13 cellular contexts compared by ENCODE assay signal in the genomic region with DNA sequence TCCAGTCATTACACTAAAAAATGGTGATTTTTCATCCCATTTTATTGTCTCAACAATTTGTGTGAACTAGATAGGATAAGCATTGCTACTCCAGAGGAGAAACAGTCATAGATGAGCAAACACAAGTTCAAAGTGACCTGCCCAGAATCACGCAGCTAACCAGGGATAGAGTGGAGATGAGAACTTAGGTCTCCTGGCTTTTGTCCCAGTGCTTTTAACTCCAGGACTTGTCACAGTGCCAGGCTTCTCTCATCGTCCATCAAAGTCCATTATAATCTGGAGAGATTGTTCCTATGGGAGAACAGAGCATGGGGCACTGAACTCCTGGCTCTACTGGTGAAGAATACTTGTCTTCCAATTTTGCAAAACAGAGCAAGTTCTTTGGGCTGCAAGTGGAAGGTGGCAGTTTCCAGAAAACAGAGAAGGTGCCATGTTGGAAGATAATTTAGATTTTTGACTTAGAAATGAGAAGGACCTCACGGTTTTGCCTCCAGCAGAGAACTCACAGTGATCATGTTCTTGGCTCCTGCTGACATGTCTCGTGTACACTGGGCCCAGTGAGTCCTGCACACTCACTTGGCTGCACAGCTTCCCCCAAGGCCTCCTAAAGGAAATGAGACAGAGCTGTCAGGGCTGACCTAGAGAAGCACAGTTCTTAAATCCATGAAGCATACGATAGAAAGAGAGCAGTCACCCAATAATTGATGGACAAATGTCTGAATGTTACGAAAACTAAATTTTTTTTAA.
DNase-seq lines count a peak whose midpoint lies in the region; ATAC-seq and TF ChIP-seq lines count a peak whose summit lies in the region.
"Had no signal": no experiment of that assay in that cellular context is flagged by ENCODE, and none has a peak within 500 bp of the region (broad histone marks: within the 10 kb centered on the region; RNA-seq: fewer than 3 reads in every experiment).

No MANE protein-coding gene starts in this region.

- no peak overlapping the region for H3K9ac ChIP-seq in BLaER1 treated with 17β-estradiol and CSF1 and Interleukin-3, amounts not matched to agents 10 nM and 100 nM

- peaks cover 11 to 16% (median 12%) of the 10 kb centered on the region in 11 experiments for H3K9me3 ChIP-seq in BLaER1 treated with 17β-estradiol and CSF1 and Interleukin-3, amounts not matched to agents 10 nM and 100 nM (replicated peaks in 1 of 11)

- peak overlapping the region in 7 of 11 experiments; percentile 6 to 76 (median 38); a peak in 10 of 22 replicates for H3K4me2 ChIP-seq in BLaER1 treated with 17β-estradiol and CSF1 and Interleukin-3, amounts not matched to agents 10 nM and 100 nM

- H3K9me3 Mint-ChIP-seq in HFFc6 = peaks cover 9% of the 10 kb centered on the region

- H3K27ac Mint-ChIP-seq in HFFc6 = no peak overlapping the region
- H3K27ac Mint-ChIP-seq: naive thymus-derived CD8-positive, alpha-beta T cell; T-helper 17 cell had no signal

- no peak overlapping the region for H3K4me3 ChIP-seq in BLaER1 treated with 17β-estradiol and CSF1 and Interleukin-3, amounts not matched to agents 10 nM and 100 nM

- H3K27me3 Mint-ChIP-seq in HFFc6 (ENCODE audit: insufficient read depth) = peaks cover 2% of the 10 kb centered on the region

- intact Hi-C loops in left cardiac atrium (cut with DNase I) = no loop called here

- H3K36me3 ChIP-seq in BLaER1 treated with 17β-estradiol and CSF1 and Interleukin-3, amounts not matched to agents 10 nM and 100 nM = no peaks in the 10 kb centered on the region; a peak in 1 of 22 replicates

- ATAC-seq in left cardiac atrium = peak; percentile 17 to 21
- ATAC-seq in HG02623 (IDR thresholded peaks at IDR 0.05; ENCODE audit: unreplicated experiment) = no peak
- ATAC-seq in esophagus mucosa = no peak
- ATAC-seq in GM18909 (IDR thresholded peaks at IDR 0.05; ENCODE audit: poor library complexity, unreplicated experiment) = no peak
- ATAC-seq: naive thymus-derived CD8-positive, alpha-beta T cell; Panc1; T-helper 17 cell had no signal

- no peak overlapping the region for H3K27ac ChIP-seq in BLaER1 treated with 17β-estradiol and CSF1 and Interleukin-3, amounts not matched to agents 10 nM and 100 nM

- peaks cover 53 to 87% (median 69%) of the 10 kb centered on the region in 10 experiments for H3K4me1 ChIP-seq in BLaER1 treated with 17β-estradiol and CSF1 and Interleukin-3, amounts not matched to agents 10 nM and 100 nM

- no peaks in the 10 kb centered on the region for H3K27me3 ChIP-seq in BLaER1 treated with 17β-estradiol and CSF1 and Interleukin-3, amounts not matched to agents 10 nM and 100 nM

- H3K36me3 Mint-ChIP-seq in HFFc6 (ENCODE audit: low read depth) = peaks cover 5% of the 10 kb centered on the region; the same call in 1 of the 2 replicates

- H3K4me3 Mint-ChIP-seq in HFFc6 = no peak overlapping the region
- H3K4me3 Mint-ChIP-seq: naive thymus-derived CD8-positive, alpha-beta T cell; T-helper 17 cell had no signal

- TF ChIP-seq CTCF in HFFc6 (IDR thresholded peaks at IDR 0.05) = no peak

- peaks cover 60% of the 10 kb centered on the region for H3K4me1 Mint-ChIP-seq in HFFc6 (ENCODE audit: low read depth)

- H4K20me1 ChIP-seq in BLaER1 treated with 17β-estradiol and CSF1 and Interleukin-3, amounts not matched to agents 10 nM and 100 nM = no peaks in the 10 kb centered on the region

- DNase-seq in HFFc6 = peak; percentile 21
- peak; percentile 92 for DNase-seq in RPMI7951 (ENCODE audit: low read depth)
- DNase-seq in left cardiac atrium = no peak
- no peak for DNase-seq in stimulated activated CD4-positive, alpha-beta T cell treated with anti-CD3 and anti-CD28 coated beads, Interleukin-2, amount 100 ng/mL, for 24 hours
- DNase-seq: activated CD4-positive, alpha-beta T cell treated with anti-CD3 and anti-CD28 coated beads for 4 hours; GDM1; naive thymus-derived CD8-positive, alpha-beta T cell; T-helper 17 cell had no signal

Comparison
In these comparisons a context has a peak if more than half of its experiments do, and no peak if none do; other contexts are left out.
1. DNase-seq: peak in HFFc6 (single experiment) and RPMI7951 (single experiment); none in left cardiac atrium (single experiment) and stimulated activated CD4-positive, alpha-beta T cell treated with anti-CD3 and anti-CD28 coated beads, Interleukin-2, amount 100 ng/mL, for 24 hours (0 of 2).
2. ATAC-seq: peak in left cardiac atrium (2 of 2); none in HG02623 (single experiment), esophagus mucosa (single experiment) and GM18909 (single experiment).